22 cellular contexts compared by ENCODE assay signal in genomic region chr10:99339077-99339476, GRCh38. TPM values are rescaled to one million over a fixed set of nuclear protein-coding genes. Genes with fewer than 3 reads are reported as not detected.
DNase-seq lines count a peak whose midpoint lies in the region; ATAC-seq, FAIRE-seq and TF ChIP-seq lines count a peak whose summit lies in the region.
"Had no signal": no experiment of that assay in that cellular context is flagged by ENCODE, and none has a peak within 500 bp of the region (broad histone marks: within the 10 kb centered on the region; RNA-seq: fewer than 3 reads in every experiment).

No MANE protein-coding gene starts in this region.

- H4K20me1 ChIP-seq in GM23248 (ENCODE audit: insufficient read depth) (no peaks in the 10 kb centered on the region), keratinocyte (ENCODE audit: control insufficient read depth, extremely low read depth, insufficient read depth, low read length) (no peaks in the 10 kb centered on the region)

- H3K79me2 ChIP-seq in GM23248 (ENCODE audit: insufficient read depth) (no peaks in the 10 kb centered on the region), keratinocyte (ENCODE audit: control insufficient read depth, insufficient read depth, low read length) (no peaks in the 10 kb centered on the region)

- no peaks in the 10 kb centered on the region for H3F3A ChIP-seq in GM23248 (ENCODE audit: insufficient read depth)

- peak; percentile 75 for FAIRE-seq in keratinocyte (lab: Jason Lieb, UNC)
- FAIRE-seq: H54, islet of Langerhans had no signal

- ATAC-seq in GM18909 (IDR thresholded peaks at IDR 0.05; ENCODE audit: poor library complexity, unreplicated experiment): no peak
- ATAC-seq in HG03045 (IDR thresholded peaks at IDR 0.05; ENCODE audit: unreplicated experiment): no peak
- ATAC-seq: T-cell had no signal

- H3K27ac ChIP-seq in GM23248 (peak overlapping the region; percentile 35), RWPE1 (no peak overlapping the region), keratinocyte (ENCODE audit: control insufficient read depth, insufficient read depth, low read length) (no peak overlapping the region)
- H3K27ac ChIP-seq: brain microvascular endothelial cell, heart left ventricle, spleen, transverse colon had no signal

- no peaks in the 10 kb centered on the region for H3K36me3 ChIP-seq in GM23248 (ENCODE audit: low read depth)
- no peaks in the 10 kb centered on the region for H3K36me3 ChIP-seq in keratinocyte (ENCODE audit: control insufficient read depth in 2 of 2, extremely low read depth in 1 of 2, insufficient read depth in 2 of 2, low read length in 2 of 2)
- H3K36me3 ChIP-seq: brain microvascular endothelial cell, heart left ventricle, spleen, transverse colon had no signal

- WGBS in GM23248 (ENCODE audit: low coverage in 1 of 2, low lambda C conversion rate in 2 of 2, missing lambda C conversion rate in 2 of 2), 2 experiments: 73 to 85% methylated on average over 1 of the region's 1 CpG

- CTCF ChIA-PET in RWPE1 (lab: Yijun Ruan, JAX): interaction anchor here (0.6 kb wide), 1 partner anchor 827 kb away, joined by 3 read pairs; no protein-coding TSS in a partner anchor

- no peak overlapping the region for H3K9ac ChIP-seq in GM23248
- no peak overlapping the region for H3K9ac ChIP-seq in keratinocyte (ENCODE audit: control insufficient read depth, extremely low read depth, insufficient read depth, low read length)

- H3K4me2 ChIP-seq in GM23248 (ENCODE audit: unreplicated experiment): no peak overlapping the region
- H3K4me2 ChIP-seq in keratinocyte (ENCODE audit: control insufficient read depth, extremely low read depth, insufficient read depth, low read depth, low read length): no peak overlapping the region

- no peak overlapping the region for H3K4me3 ChIP-seq in GM23248
- H3K4me3 ChIP-seq in keratinocyte (ENCODE audit: control insufficient read depth in 2 of 3, extremely low read depth in 1 of 3, insufficient read depth in 2 of 3, low read depth in 1 of 3, low read length in 3 of 3): no peak overlapping the region
- H3K4me3 ChIP-seq: heart left ventricle, spleen, transverse colon had no signal

- no peaks in the 10 kb centered on the region for H3K9me3 ChIP-seq in GM23248 (ENCODE audit: low read depth)
- H3K9me3 ChIP-seq in keratinocyte (ENCODE audit: control insufficient read depth, low read depth, low read length): no peaks in the 10 kb centered on the region
- H3K9me3 ChIP-seq: heart left ventricle, spleen, transverse colon had no signal

- no peaks in the 10 kb centered on the region for H3K9me1 ChIP-seq in keratinocyte (ENCODE audit: control insufficient read depth, extremely low read depth, insufficient read depth, low read length)

- H2AFZ ChIP-seq in GM23248 (no peak overlapping the region), keratinocyte (ENCODE audit: control insufficient read depth, low read length) (no peak overlapping the region)

- no peaks in the 10 kb centered on the region for H3K9me2 ChIP-seq in GM23248 (ENCODE audit: insufficient read depth)

- H3K4me1 ChIP-seq in GM23248 (ENCODE audit: insufficient read depth): peaks cover 15% of the 10 kb centered on the region
- no peaks in the 10 kb centered on the region for H3K4me1 ChIP-seq in keratinocyte (ENCODE audit: control insufficient read depth, extremely low read depth, insufficient read depth, low read length)
- H3K4me1 ChIP-seq: spleen had no signal

- H3K27me3 ChIP-seq in GM23248 (replicated peaks; ENCODE audit: insufficient read depth): no peaks in the 10 kb centered on the region
- no peaks in the 10 kb centered on the region for H3K27me3 ChIP-seq in keratinocyte (ENCODE audit: control insufficient read depth, extremely low read depth, insufficient read depth, low read length)
- H3K27me3 ChIP-seq: brain microvascular endothelial cell, heart left ventricle, transverse colon had no signal

- no peak for TF ChIP-seq CTCF in RWPE1 (conservative IDR thresholded peaks at IDR 0.05; ENCODE audit: low read depth)
- no peak for TF ChIP-seq CTCF in keratinocyte (optimal IDR thresholded peaks at IDR 0.05 in 1 of 3, IDR thresholded peaks at IDR 0.05 in 1 of 3, conservative IDR thresholded peaks at IDR 0.05 in 1 of 3; ENCODE audit: extremely low read depth in 1 of 3, insufficient read depth in 2 of 3, low read length in 3 of 3)

- dilution Hi-C loops in keratinocyte (cut with MboI; ENCODE audit: extremely low pct_ligation_motif_present, low sequenced_read_pairs): no loop called here

- POLR2A ChIA-PET in RWPE1 (lab: Yijun Ruan, JAX; ENCODE audit: low non-redundant PET): no interaction called here

- DNase-seq in A172 (ENCODE audit: low spot score) (peak; percentile 12), GM23248 (peak; percentile 56), RWPE1 (ENCODE audit: low spot score) (peak; percentile 38), keratinocyte (ENCODE audit: low read depth, low spot score) (no peak), NCI-H1694 treated with DMSO at 0.1 percent for 48 hours (lab: John Stamatoyannopoulos, UW) (no peak), GF-D8 (lab: John Stamatoyannopoulos, UW) (no peak)
- DNase-seq: activated CD4-positive, alpha-beta T cell treated with anti-CD3 and anti-CD28 coated beads, Interleukin-2, amount 50 U/mL, for 48 hours; activated T-cell treated with anti-CD3 and anti-CD28 coated beads, Interleukin-2, amount 50 U/mL, for 24 hours; brain microvascular endothelial cell; COR-L47; heart left ventricle; Karpas-422; NCI-H1417 treated with DMSO at 0.1 percent for 48 hours; NCI-H2171 treated with DMSO at 0.1 percent for 48 hours; spleen; stimulated activated naive CD4-positive, alpha-beta T cell; T-cell; transverse colon had no signal

- in situ Hi-C loops in GM23248 (cut with MboI): no loop called here

RNA-seq across cellular contexts. Expression of gene CNNM1, which starts 9.9 kb away (rescaled TPM):
- not detected in 2 replicates for total RNA-seq in A172 (2014; rRNA removed; shearing (Covaris generic))
- 1.6 and 2.1 TPM in 2 replicates for total RNA-seq in GM23248 (2014; rRNA removed; shearing (Covaris generic))
- 0.95 and 1.1 TPM in 2 replicates for polyA plus RNA-seq in GM23248 (2016; fragmentation: Nextera tagmentation; extraction: Ambion mirVana)
- polyA plus RNA-seq in keratinocyte: 0.62 to 1.3 TPM (median 0.83 TPM) in 3 replicates
- 0.29 TPM for polyA plus RNA-seq in keratinocyte (2011; ENCODE audit: low read depth)
- 0.47 and 0.61 TPM in 2 replicates for polyA plus RNA-seq in keratinocyte (2011; cell fraction: cytosol; rRNA removed)
- polyA plus RNA-seq in keratinocyte (2011; cell fraction: nucleus; rRNA removed): 2.8 and 2.9 TPM in 2 replicates
- polyA plus RNA-seq in keratinocyte (2012; ENCODE audit: low replicate concordance): 0.49 and 0.55 TPM in 2 replicates
- polyA minus RNA-seq in keratinocyte: 0.49 to 2.1 TPM (median 0.86 TPM) in 3 replicates
- 0.77 TPM for polyA minus RNA-seq in keratinocyte (2011; cell fraction: cytosol; rRNA and poly(A)+ RNA removed)
- 3.9 and 5.0 TPM in 2 replicates for polyA minus RNA-seq in keratinocyte (2011; cell fraction: nucleus; rRNA and poly(A)+ RNA removed)

Comparison
In these comparisons a context has a peak if more than half of its experiments do, and no peak if none do; other contexts are left out.
1. DNase-seq: peak in A172 (single experiment), GM23248 (single experiment) and RWPE1 (single experiment); none in keratinocyte (single experiment), NCI-H1694 treated with DMSO at 0.1 percent for 48 hours (single experiment) and GF-D8 (single experiment).